Comparison of ENCODE assay signal across 1 cellular context in the genomic region with DNA sequence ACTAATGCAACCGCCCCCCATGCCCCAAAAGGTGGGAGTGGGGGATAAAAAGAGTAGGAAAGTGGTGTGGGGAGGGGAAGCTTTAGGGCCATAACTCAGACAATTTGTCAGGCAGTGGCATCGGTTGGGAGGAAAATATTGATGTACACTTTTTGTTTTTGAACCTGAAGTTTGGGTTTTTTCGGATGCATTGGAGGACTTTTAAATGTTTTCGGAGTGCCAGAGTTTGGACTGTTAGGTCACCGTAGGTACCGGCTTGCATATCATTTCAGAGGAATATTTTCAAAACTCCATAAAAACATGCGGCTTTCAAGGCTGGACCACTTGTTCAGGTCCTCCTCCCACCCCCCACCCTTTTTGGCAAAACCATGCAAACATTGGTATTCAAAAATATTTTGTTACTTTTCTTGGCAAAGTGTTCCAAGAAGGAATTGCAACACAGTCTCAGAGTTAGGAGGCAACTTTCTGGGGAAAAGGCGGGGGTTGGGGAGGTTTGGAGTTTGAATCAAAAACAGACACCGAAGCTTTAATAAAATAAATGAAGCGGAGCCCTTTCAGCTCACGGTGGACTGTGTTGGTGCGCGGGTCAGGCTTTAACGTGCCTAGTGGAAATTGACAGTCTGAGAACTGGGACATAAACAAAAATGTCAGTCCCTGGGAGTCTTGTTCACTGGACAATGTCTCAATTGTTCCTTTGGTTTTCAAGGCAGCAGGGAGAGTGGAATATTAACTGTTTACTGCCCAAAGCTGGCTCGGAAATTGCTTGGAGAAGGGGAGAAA.
TF ChIP-seq lines count a peak whose summit lies in the region.

No MANE protein-coding gene starts in this region.

TF ChIP-seq in HepG2, 621 proteins besides CTCF, POLR2A, EP300 and RAD21 (continued from another document):
- TF ChIP-seq, protein P1, sequence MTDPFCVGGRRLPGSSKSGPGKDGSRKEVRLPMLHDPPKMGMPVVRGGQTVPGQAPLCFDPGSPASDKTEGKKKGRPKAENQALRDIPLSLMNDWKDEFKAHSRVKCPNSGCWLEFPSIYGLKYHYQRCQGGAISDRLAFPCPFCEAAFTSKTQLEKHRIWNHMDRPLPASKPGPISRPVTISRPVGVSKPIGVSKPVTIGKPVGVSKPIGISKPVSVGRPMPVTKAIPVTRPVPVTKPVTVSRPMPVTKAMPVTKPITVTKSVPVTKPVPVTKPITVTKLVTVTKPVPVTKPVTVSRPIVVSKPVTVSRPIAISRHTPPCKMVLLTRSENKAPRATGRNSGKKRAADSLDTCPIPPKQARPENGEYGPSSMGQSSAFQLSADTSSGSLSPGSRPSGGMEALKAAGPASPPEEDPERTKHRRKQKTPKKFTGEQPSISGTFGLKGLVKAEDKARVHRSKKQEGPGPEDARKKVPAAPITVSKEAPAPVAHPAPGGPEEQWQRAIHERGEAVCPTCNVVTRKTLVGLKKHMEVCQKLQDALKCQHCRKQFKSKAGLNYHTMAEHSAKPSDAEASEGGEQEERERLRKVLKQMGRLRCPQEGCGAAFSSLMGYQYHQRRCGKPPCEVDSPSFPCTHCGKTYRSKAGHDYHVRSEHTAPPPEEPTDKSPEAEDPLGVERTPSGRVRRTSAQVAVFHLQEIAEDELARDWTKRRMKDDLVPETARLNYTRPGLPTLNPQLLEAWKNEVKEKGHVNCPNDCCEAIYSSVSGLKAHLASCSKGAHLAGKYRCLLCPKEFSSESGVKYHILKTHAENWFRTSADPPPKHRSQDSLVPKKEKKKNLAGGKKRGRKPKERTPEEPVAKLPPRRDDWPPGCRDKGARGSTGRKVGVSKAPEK (CRISPR knock-in tag; IDR thresholded peaks at IDR 0.05; ENCODE audit: borderline replicate concordance) = no peak
- TF ChIP-seq ZNF567 (CRISPR knock-in tag; IDR thresholded peaks at IDR 0.05; ENCODE audit: borderline replicate concordance) (no peak), CBX1 (IDR thresholded peaks at IDR 0.05; ENCODE audit: low read depth) (no peak), SMYD3 (CRISPR knock-in tag; IDR thresholded peaks at IDR 0.05) (no peak), CC2D1A (CRISPR knock-in tag; IDR thresholded peaks at IDR 0.05) (no peak), EED (CRISPR knock-in tag; IDR thresholded peaks at IDR 0.05) (no peak), SALL2 (CRISPR knock-in tag; IDR thresholded peaks at IDR 0.05) (no peak), SIN3A (IDR thresholded peaks at IDR 0.05; ENCODE audit: borderline replicate concordance, low read depth, low read length) (no peak), TRIM24 (CRISPR knock-in tag; IDR thresholded peaks at IDR 0.05) (no peak), MIER3 (CRISPR knock-in tag; IDR thresholded peaks at IDR 0.05; ENCODE audit: borderline replicate concordance) (no peak), NBN (conservative IDR thresholded peaks at IDR 0.05) (no peak), NFATC3 (CRISPR knock-in tag; IDR thresholded peaks at IDR 0.05) (no peak), NR1H2 (CRISPR knock-in tag; IDR thresholded peaks at IDR 0.05; ENCODE audit: borderline replicate concordance, low read depth) (no peak), ZSCAN21 (CRISPR knock-in tag; IDR thresholded peaks at IDR 0.05; ENCODE audit: borderline replicate concordance) (no peak), ZNF629 (CRISPR knock-in tag; conservative IDR thresholded peaks at IDR 0.05) (0 out of 2 replicates have a peak, but pooled peaks have one; percentile 7), POGZ (CRISPR knock-in tag; IDR thresholded peaks at IDR 0.05) (peak; percentile 27; the same call in 1 of the 2 replicates), MZF1 (CRISPR knock-in tag; IDR thresholded peaks at IDR 0.05; ENCODE audit: borderline replicate concordance) (no peak), FOXO1 (CRISPR knock-in tag; IDR thresholded peaks at IDR 0.05) (peak; percentile 32; the same call in 1 of the 2 replicates)
- TF ChIP-seq, protein P2, sequence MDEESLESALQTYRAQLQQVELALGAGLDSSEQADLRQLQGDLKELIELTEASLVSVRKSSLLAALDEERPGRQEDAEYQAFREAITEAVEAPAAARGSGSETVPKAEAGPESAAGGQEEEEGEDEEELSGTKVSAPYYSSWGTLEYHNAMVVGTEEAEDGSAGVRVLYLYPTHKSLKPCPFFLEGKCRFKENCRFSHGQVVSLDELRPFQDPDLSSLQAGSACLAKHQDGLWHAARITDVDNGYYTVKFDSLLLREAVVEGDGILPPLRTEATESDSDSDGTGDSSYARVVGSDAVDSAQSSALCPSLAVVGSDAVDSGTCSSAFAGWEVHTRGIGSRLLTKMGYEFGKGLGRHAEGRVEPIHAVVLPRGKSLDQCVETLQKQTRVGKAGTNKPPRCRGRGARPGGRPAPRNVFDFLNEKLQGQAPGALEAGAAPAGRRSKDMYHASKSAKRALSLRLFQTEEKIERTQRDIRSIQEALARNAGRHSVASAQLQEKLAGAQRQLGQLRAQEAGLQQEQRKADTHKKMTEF (CRISPR knock-in tag; IDR thresholded peaks at IDR 0.05) = no peak
- TF ChIP-seq, protein P3, sequence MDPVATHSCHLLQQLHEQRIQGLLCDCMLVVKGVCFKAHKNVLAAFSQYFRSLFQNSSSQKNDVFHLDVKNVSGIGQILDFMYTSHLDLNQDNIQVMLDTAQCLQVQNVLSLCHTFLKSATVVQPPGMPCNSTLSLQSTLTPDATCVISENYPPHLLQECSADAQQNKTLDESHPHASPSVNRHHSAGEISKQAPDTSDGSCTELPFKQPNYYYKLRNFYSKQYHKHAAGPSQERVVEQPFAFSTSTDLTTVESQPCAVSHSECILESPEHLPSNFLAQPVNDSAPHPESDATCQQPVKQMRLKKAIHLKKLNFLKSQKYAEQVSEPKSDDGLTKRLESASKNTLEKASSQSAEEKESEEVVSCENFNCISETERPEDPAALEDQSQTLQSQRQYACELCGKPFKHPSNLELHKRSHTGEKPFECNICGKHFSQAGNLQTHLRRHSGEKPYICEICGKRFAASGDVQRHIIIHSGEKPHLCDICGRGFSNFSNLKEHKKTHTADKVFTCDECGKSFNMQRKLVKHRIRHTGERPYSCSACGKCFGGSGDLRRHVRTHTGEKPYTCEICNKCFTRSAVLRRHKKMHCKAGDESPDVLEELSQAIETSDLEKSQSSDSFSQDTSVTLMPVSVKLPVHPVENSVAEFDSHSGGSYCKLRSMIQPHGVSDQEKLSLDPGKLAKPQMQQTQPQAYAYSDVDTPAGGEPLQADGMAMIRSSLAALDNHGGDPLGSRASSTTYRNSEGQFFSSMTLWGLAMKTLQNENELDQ (CRISPR knock-in tag; IDR thresholded peaks at IDR 0.05; ENCODE audit: borderline replicate concordance) = no peak
- TF ChIP-seq, protein P4, sequence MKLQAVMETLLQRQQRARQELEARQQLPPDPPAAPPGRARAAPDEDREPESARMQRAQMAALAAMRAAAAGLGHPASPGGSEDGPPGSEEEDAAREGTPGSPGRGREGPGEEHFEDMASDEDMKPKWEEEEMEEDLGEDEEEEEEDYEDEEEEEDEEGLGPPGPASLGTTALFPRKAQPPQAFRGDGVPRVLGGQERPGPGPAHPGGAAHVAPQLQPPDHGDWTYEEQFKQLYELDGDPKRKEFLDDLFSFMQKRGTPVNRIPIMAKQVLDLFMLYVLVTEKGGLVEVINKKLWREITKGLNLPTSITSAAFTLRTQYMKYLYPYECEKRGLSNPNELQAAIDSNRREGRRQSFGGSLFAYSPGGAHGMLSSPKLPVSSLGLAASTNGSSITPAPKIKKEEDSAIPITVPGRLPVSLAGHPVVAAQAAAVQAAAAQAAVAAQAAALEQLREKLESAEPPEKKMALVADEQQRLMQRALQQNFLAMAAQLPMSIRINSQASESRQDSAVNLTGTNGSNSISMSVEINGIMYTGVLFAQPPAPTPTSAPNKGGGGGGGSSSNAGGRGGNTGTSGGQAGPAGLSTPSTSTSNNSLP (IDR thresholded peaks at IDR 0.05; ENCODE audit: low read depth, low read length) = no peak
